8 cellular contexts compared by ENCODE assay signal in the genomic region with DNA sequence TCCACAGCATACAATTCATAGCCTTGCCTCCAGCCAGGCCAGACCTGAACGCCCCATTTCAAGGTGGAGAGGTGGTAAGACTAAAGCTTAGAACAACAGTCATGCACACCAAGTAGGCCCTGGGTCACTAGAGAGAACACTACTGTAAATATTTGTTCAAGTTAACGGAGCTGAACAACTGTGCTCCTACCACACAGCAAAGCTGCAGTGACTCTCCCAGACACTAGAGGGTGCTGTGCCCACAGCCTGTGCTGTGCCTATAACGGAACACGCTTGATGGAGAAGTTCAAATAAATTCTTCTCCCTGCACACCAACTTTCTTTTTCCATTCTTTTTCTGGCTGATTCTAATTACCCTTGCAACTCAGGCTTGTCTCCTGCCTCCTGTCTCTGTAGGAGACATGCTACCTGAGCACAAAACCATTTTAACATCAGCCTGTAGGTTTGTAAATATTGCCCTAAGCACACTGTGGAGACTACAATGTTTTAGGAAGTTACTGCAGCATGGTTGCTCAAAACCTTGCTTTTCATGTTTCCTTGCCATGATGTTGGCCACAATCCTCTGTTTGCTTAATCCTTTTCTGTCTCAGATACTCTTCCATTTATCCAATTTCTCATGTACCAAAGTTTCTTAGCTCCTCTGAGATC.
DNase-seq lines count a peak whose midpoint lies in the region; ATAC-seq and TF ChIP-seq lines count a peak whose summit lies in the region.
"Not testable (repeated sequence)": the region's sequence is repeated elsewhere in the genome, so short reads cannot be mapped to it uniquely, and the experiment has no call there.

No MANE protein-coding gene starts in this region.

- not testable (repeated sequence) for H3K4me1 ChIP-seq in HCT116 (ENCODE audit: control insufficient read depth in 1 of 2, insufficient read depth in 2 of 2, low read length in 2 of 2); tibial artery

- not testable (repeated sequence) for H3F3A ChIP-seq in SU-DHL-6 (ENCODE audit: insufficient read depth)

- TF ChIP-seq CTCF in HCT116 (IDR thresholded peaks at IDR 0.05 in 2 of 3, conservative IDR thresholded peaks at IDR 0.05 in 1 of 3; ENCODE audit: borderline replicate concordance in 1 of 3, insufficient read depth in 1 of 3, low read depth in 2 of 3, low read length in 2 of 3) (peak; percentile 62 to 97 (median 86)), SU-DHL-6 (IDR thresholded peaks at IDR 0.05; ENCODE audit: insufficient read depth, low read length, poor library complexity, severe bottlenecking) (peak; percentile 78), tibial artery (IDR thresholded peaks at IDR 0.05) (peak; percentile 60 to 81)

- H3K27me3 ChIP-seq in HCT116 (ENCODE audit: insufficient read depth, low read length); SU-DHL-6 (ENCODE audit: low read length); tibial artery: not testable (repeated sequence)

- H3K9me2 ChIP-seq in HCT116 (ENCODE audit: insufficient read depth); SU-DHL-6 (replicated peaks; ENCODE audit: insufficient read depth, low read length): not testable (repeated sequence)

- peak overlapping the region; percentile 68 for H2AFZ ChIP-seq in HCT116 (ENCODE audit: low read depth, low read length, poor library complexity, severe bottlenecking)
- H2AFZ ChIP-seq in SU-DHL-6 (ENCODE audit: low read depth, low read length, severe bottlenecking), result not testable (repeated sequence)

- not testable (repeated sequence) for TF ChIP-seq POLR2A in HCT116 (IDR thresholded peaks at IDR 0.05; ENCODE audit: borderline replicate concordance, extremely low read depth, insufficient read depth, insufficient read length)

- H3K4me2 ChIP-seq in HCT116 (ENCODE audit: low read length) (peak overlapping the region; percentile 53), SU-DHL-6 (ENCODE audit: low read depth, low read length, poor library complexity, severe bottlenecking) (peak overlapping the region; percentile 18)

- DNase-seq in G401 (ENCODE audit: low spot score) (peak; percentile 12), HCT116 (ENCODE audit: low read depth, low spot score) (peak; percentile 19), NCI-H1436 (lab: John Stamatoyannopoulos, UW) (peak; percentile 20), glomerular visceral epithelial cell (ENCODE audit: extremely low spot score) (peak; percentile 70), pons (ENCODE audit: low spot score) (peak; percentile 32), tibial artery (peak in 1 of 2 donors; percentile 33)
- DNase-seq in activated gamma-delta T cell treated with anti-CD3 and anti-CD28 coated beads, Interleukin-2, amount 50 U/mL, for 16 hours (ENCODE audit: low read depth), result peak; percentile 38

- not testable (repeated sequence) for BruUV-seq in HCT116 (replicated peaks; lab: Mats Ljungman, UMichigan)

- CTCF ChIA-PET in HCT116 (lab: Charles Lee), result interaction anchor here (0.6 to 2.0 kb wide), 12 partner anchors 20 to 310 kb away, joined by 3 to 10 read pairs (median 4); a partner anchor contains a TSS

- H4K20me1 ChIP-seq in HCT116 (ENCODE audit: insufficient read depth); SU-DHL-6 (ENCODE audit: low read depth, low read length): not testable (repeated sequence)

- in situ Hi-C loops in G401 (cut with HindIII; ENCODE audit: low sequenced_read_pairs), result not testable (repeated sequence)

- intact Hi-C loops in HCT116 (cut with micrococcal nuclease), result loop anchor here (1.0 to 2.0 kb wide), 2 partner anchors 68 to 183 kb away; no protein-coding TSS in a partner anchor
- intact Hi-C loops in tibial artery (cut with DNase I; ENCODE audit: low total_unique reads), result not testable (repeated sequence)

- POLR2A ChIA-PET in HCT116 (lab: Charles Lee), result interaction anchor here (0.6 to 1.1 kb wide), 2 partner anchors 69 to 72 kb away, joined by 3 read pairs; no protein-coding TSS in a partner anchor

- H3K36me3 ChIP-seq in HCT116 (ENCODE audit: control insufficient read depth in 1 of 2, insufficient read depth in 2 of 2, low read length in 2 of 2); SU-DHL-6 (ENCODE audit: low read length); tibial artery: not testable (repeated sequence)

- H3K4me3 ChIP-seq in HCT116 (replicated peaks in 1 of 2; ENCODE audit: low read depth in 1 of 2, low read length in 2 of 2), result peak overlapping the region in 1 of 2 experiments; percentile 18; a peak in 1 of 4 replicates
- H3K4me3 ChIP-seq in SU-DHL-6 (ENCODE audit: insufficient read depth, low read length, poor library complexity, severe bottlenecking); tibial artery: not testable (repeated sequence)

- peak; percentile 97 for ATAC-seq in HCT116

- not testable (repeated sequence) for H3K9ac ChIP-seq in HCT116 (ENCODE audit: low read length); SU-DHL-6 (ENCODE audit: low read length)

- H3K9me3 ChIP-seq in HCT116 (ENCODE audit: control insufficient read depth in 1 of 2, insufficient read depth in 1 of 2, low read depth in 1 of 2, low read length in 2 of 2); SU-DHL-6 (ENCODE audit: insufficient read depth, low read length); tibial artery: not testable (repeated sequence)

- not testable (repeated sequence) for H3K27ac ChIP-seq in HCT116 (ENCODE audit: low read depth, low read length); SU-DHL-6 (ENCODE audit: low read depth, low read length); tibial artery

- peak; percentile 83 for TF ChIP-seq RAD21 in HCT116 (IDR thresholded peaks at IDR 0.05; ENCODE audit: low read depth)

- not testable (repeated sequence) for H3K79me2 ChIP-seq in HCT116 (ENCODE audit: insufficient read depth, low read length); SU-DHL-6 (ENCODE audit: insufficient read depth, low read length)

- RAD21 ChIA-PET in HCT116 (lab: Charles Lee; ENCODE audit: low non-redundant PET in 1 of 2, low total read pairs in 2 of 2, uncharacterized antibody in 2 of 2, unreplicated experiment in 2 of 2), result interaction anchor here in 1 of 2 experiments (0.6 to 1.2 kb wide), 3 partner anchors 68 to 273 kb away, joined by 3 read pairs; no protein-coding TSS in a partner anchor
